In the genomic region with DNA sequence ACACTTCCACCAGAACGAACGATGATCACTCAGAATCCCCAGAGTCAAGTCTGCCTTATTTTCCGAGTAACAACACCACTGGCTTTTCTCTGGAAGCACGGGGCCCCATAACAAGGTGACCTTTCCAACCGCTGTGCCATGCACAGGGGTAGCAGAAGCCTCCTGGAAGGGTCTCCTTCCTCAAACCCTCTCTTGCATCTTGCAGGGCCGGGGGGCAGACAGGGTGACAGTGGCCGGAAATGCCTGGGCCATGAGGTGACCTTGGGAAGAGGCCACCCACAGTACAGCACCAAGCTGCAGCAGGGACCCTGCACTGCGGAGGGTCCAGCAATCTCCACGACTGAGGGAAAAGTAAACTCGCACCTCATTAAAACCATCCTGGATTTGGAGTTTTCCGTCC, we compare ENCODE assay signal across 22 cellular contexts.
"Had no signal": no experiment of that assay in that cellular context is flagged by ENCODE, and none has a peak within 500 bp of the region (broad histone marks: within the 10 kb centered on the region; RNA-seq: fewer than 3 reads in every experiment).

No MANE protein-coding gene starts in this region.

- H3K4me2 ChIP-seq: neural progenitor cell, smooth muscle cell had no signal

- ATAC-seq: effector memory CD8-positive, alpha-beta T cell; gastrocnemius medialis; mucosa of descending colon; natural killer cell treated with Interleukin-12 subunit alpha and Interleukin-12 subunit beta and Interleukin-15 and Interleukin-18, amount 100 ng/mL, for 72 hours; psoas muscle; right cardiac atrium; stimulated activated naive CD8-positive, alpha-beta T cell treated with anti-CD3 and anti-CD28 coated beads, Interleukin-15, amount 100 ng/mL, for 72 hours had no signal

- H3K36me3 Mint-ChIP-seq: memory B cell; naive B cell; natural killer cell treated with Interleukin-12 subunit alpha and Interleukin-12 subunit beta and Interleukin-15 and Interleukin-18, amount 100 ng/mL, for 72 hours had no signal

- H3K27ac ChIP-seq: gastrocnemius medialis, neural progenitor cell, psoas muscle, thyroid gland, vagina had no signal

- DNase-seq: cortex of kidney; effector memory CD8-positive, alpha-beta T cell; gastrocnemius medialis; mucosa of descending colon; naive B cell; psoas muscle; right cardiac atrium; stimulated activated CD4-positive, alpha-beta T cell treated with anti-CD3 and anti-CD28 coated beads, Interleukin-12 subunit alpha, Interleukin-12 subunit beta, amount 100 ng/mL, for 4 hours; stimulated activated CD4-positive, alpha-beta T cell treated with anti-CD3 and anti-CD28 coated beads, Interleukin-1b, Interleukin-23, amount 100 ng/mL, for 48 hours; stimulated activated CD4-positive, alpha-beta T cell treated with anti-CD3 and anti-CD28 coated beads, Interleukin-4, amount 100 ng/mL, for 1 hour; stimulated activated CD8-positive, alpha-beta memory T cell treated with anti-CD3 and anti-CD28 coated beads, Interleukin-4, amount 100 ng/mL, for 48 hours; stimulated activated naive CD4-positive, alpha-beta T cell; stimulated activated naive CD8-positive, alpha-beta T cell treated with anti-CD3 and anti-CD28 coated beads, Interleukin-15, amount 100 ng/mL, for 72 hours; thyroid gland; trophoblast cell had no signal

- H3K9ac ChIP-seq: neural progenitor cell had no signal

- H3K4me3 Mint-ChIP-seq: effector memory CD8-positive, alpha-beta T cell; memory B cell; mesothelial cell of epicardium; naive B cell; natural killer cell treated with Interleukin-12 subunit alpha and Interleukin-12 subunit beta and Interleukin-15 and Interleukin-18, amount 100 ng/mL, for 72 hours; neural progenitor cell; stimulated activated naive CD8-positive, alpha-beta T cell treated with anti-CD3 and anti-CD28 coated beads, Interleukin-15, amount 100 ng/mL, for 72 hours had no signal

- H3K27me3 Mint-ChIP-seq: effector memory CD8-positive, alpha-beta T cell had no signal

- H3K27ac Mint-ChIP-seq: effector memory CD8-positive, alpha-beta T cell; memory B cell; mesothelial cell of epicardium; naive B cell; natural killer cell treated with Interleukin-12 subunit alpha and Interleukin-12 subunit beta and Interleukin-15 and Interleukin-18, amount 100 ng/mL, for 72 hours; neural progenitor cell; stimulated activated naive CD8-positive, alpha-beta T cell treated with anti-CD3 and anti-CD28 coated beads, Interleukin-15, amount 100 ng/mL, for 72 hours had no signal

- H3K4me1 Mint-ChIP-seq: memory B cell; naive B cell; stimulated activated naive CD8-positive, alpha-beta T cell treated with anti-CD3 and anti-CD28 coated beads, Interleukin-15, amount 100 ng/mL, for 72 hours had no signal

- H2AFZ ChIP-seq: neural progenitor cell had no signal

- H3K4me3 ChIP-seq: gastrocnemius medialis, lung, mucosa of descending colon, neural progenitor cell, psoas muscle, smooth muscle cell, thyroid gland, vagina had no signal

- H3K9me3 ChIP-seq: gastrocnemius medialis, mucosa of descending colon, psoas muscle, thyroid gland, vagina had no signal

- H3K9me3 Mint-ChIP-seq: effector memory CD8-positive, alpha-beta T cell; memory B cell; mesothelial cell of epicardium; naive B cell; natural killer cell treated with Interleukin-12 subunit alpha and Interleukin-12 subunit beta and Interleukin-15 and Interleukin-18, amount 100 ng/mL, for 72 hours; neural progenitor cell; stimulated activated naive CD8-positive, alpha-beta T cell treated with anti-CD3 and anti-CD28 coated beads, Interleukin-15, amount 100 ng/mL, for 72 hours had no signal

- H3K4me1 ChIP-seq: gastrocnemius medialis, psoas muscle, thyroid gland, vagina had no signal

- H3K27me3 ChIP-seq: gastrocnemius medialis, neural progenitor cell, thyroid gland, vagina had no signal
